20 cellular contexts compared by ENCODE assay signal in genomic region chr6:71589254-71589653, GRCh38.
"Had no signal": no experiment of that assay in that cellular context is flagged by ENCODE, and none has a peak within 500 bp of the region (broad histone marks: within the 10 kb centered on the region; RNA-seq: fewer than 3 reads in every experiment).

No MANE protein-coding gene starts in this region.

- H3K9me3 ChIP-seq: left ventricle myocardium inferior, pancreas, prostate gland, right atrium auricular region, right lobe of liver, uterus had no signal

- DNase-seq: hypothalamus; immature natural killer cell; left ventricle myocardium inferior; naive thymus-derived CD8-positive, alpha-beta T cell; right lobe of liver; stimulated activated CD4-positive, alpha-beta T cell treated with anti-CD3 and anti-CD28 coated beads, Interleukin-1b, Interleukin-23, amount 100 ng/mL, for 48 hours; stimulated activated CD4-positive, alpha-beta T cell treated with anti-CD3 and anti-CD28 coated beads, Interleukin-2, amount 100 ng/mL, for 48 hours; stimulated activated CD4-positive, alpha-beta T cell treated with anti-CD3 and anti-CD28 coated beads, Interleukin-4, amount 100 ng/mL, for 4 hours; stimulated activated CD8-positive, alpha-beta memory T cell treated with anti-CD3 and anti-CD28 coated beads, Interleukin-4, amount 100 ng/mL, for 48 hours; stimulated activated naive CD4-positive, alpha-beta T cell treated with Interleukin-2 at 50 U/mL for 16 hours; stimulated activated naive CD8-positive, alpha-beta T cell treated with anti-CD3 and anti-CD28 coated beads, Interleukin-15, amount 100 ng/mL, for 72 hours; substantia nigra; uterus had no signal

- H3K27ac ChIP-seq: left ventricle myocardium inferior, pancreas, prostate gland, right atrium auricular region, right lobe of liver, tibial nerve, uterus had no signal

- H3K36me3 ChIP-seq: left ventricle myocardium inferior, pancreas, prostate gland, right atrium auricular region, right lobe of liver, tibial nerve, uterus had no signal

- H3K27me3 ChIP-seq: pancreas, right atrium auricular region, right lobe of liver, tibial nerve, uterus had no signal

- H3K4me2 ChIP-seq: smooth muscle cell had no signal

- H3K4me1 ChIP-seq: left ventricle myocardium inferior, pancreas, prostate gland, right atrium auricular region, right lobe of liver, tibial nerve, uterus had no signal

- ATAC-seq: naive thymus-derived CD8-positive, alpha-beta T cell; pancreas; right lobe of liver; stimulated activated memory B cell treated with anti-CD40 and anti-IgM and Interleukin-4, amounts not matched to agents 10 μg/mL and 1 μg/mL and 100 μg/mL, for 72 hours; stimulated activated naive CD8-positive, alpha-beta T cell treated with anti-CD3 and anti-CD28 coated beads, Interleukin-15, amount 100 ng/mL, for 72 hours had no signal

- H3K4me3 ChIP-seq: left ventricle myocardium inferior, lung, pancreas, prostate gland, right atrium auricular region, right lobe of liver, smooth muscle cell, tibial nerve, uterus had no signal
